Comparison of ENCODE assay signal across 8 cellular contexts in the genomic region with DNA sequence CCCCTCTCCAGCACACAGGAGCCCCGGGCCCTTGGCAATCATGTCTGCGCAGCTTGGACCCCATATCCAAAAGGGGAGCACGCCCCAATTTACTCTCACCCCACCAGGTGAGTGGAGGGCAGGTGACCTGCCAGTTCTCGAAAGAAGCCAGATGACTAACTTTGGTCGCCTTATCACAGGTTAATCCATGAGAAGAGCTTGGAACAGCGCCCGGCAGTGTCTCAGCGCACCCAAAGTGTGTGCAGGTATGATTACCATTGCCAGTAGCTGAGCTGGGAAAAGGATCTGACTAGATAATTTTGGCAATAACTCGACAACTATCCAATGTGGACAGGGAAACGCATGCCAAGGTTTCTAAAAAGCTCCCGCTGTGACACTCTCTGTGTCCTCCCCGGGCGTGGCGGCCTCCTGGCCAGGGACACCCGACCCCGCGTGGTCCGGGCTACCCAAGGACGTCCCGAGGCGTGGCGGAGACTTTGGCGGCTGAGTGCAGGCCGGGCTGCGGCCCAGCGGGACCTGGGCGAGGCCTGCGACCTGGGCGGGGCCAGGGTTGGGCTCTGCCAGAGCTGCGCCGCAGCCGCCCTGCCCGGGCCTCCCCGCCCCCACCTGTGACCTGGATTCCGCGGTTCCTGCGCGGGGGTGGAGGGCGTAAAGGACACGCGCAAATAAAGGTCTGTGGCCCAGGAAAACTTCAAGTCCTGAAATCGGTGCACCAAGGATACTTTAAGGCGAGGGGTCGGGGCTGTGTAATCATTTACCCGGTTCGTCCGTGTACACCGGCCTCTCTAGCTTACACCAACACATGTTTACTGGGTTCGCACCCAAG. TPM values are rescaled to one million over a fixed set of nuclear protein-coding genes. Genes with fewer than 3 reads are reported as not detected.
DNase-seq lines count a peak whose midpoint lies in the region; ATAC-seq, FAIRE-seq and TF ChIP-seq lines count a peak whose summit lies in the region.

No MANE protein-coding gene starts in this region.

- H3K4me1 Mint-ChIP-seq in activated T-helper 1 cell treated with anti-CD3 and anti-CD28 coated beads, Interleukin-12 subunit alpha, Interleukin-12 subunit beta, Interleukin-2, Interleukin-4 antibody, amounts not matched to agents 30 ng/mL and 10 ng/mL and 1 ng/mL, durations not matched to agents 14 hours and 24 hours and 36 hours (ENCODE audit: low read depth), result no peaks in the 10 kb centered on the region
- H3K4me1 Mint-ChIP-seq in neural progenitor cell, result peaks cover 2% of the 10 kb centered on the region

- H3K9ac ChIP-seq in neural progenitor cell, result no peak overlapping the region

- DNase-seq in GM03348 (ENCODE audit: low spot score) (peak; percentile 91), frontal cortex (ENCODE audit: low spot score in 2 of 2) (peak; percentile 53 to 69), neural progenitor cell (ENCODE audit: low spot score) (peak; percentile 77), NCI-H1417 (lab: John Stamatoyannopoulos, UW) (no peak), A673 (ENCODE audit: low spot score) (no peak)
- DNase-seq in activated T-helper 1 cell treated with anti-CD3 and anti-CD28 coated beads, Interleukin-12 subunit alpha, Interleukin-12 subunit beta, Interleukin-2, Interleukin-4 antibody, amounts not matched to agents 30 ng/mL and 10 ng/mL and 1 ng/mL, durations not matched to agents 14 hours and 24 hours and 36 hours (ENCODE audit: low spot score), result no peak

- no peaks in the 10 kb centered on the region for H3K36me3 Mint-ChIP-seq in activated T-helper 1 cell treated with anti-CD3 and anti-CD28 coated beads, Interleukin-12 subunit alpha, Interleukin-12 subunit beta, Interleukin-2, Interleukin-4 antibody, amounts not matched to agents 30 ng/mL and 10 ng/mL and 1 ng/mL, durations not matched to agents 14 hours and 24 hours and 36 hours (ENCODE audit: low read depth)
- H3K36me3 Mint-ChIP-seq in neural progenitor cell, result peaks cover 7% of the 10 kb centered on the region

- H3K27ac ChIP-seq in neural progenitor cell, result no peak overlapping the region
- no peak overlapping the region for H3K27ac ChIP-seq in A673 (ENCODE audit: low read depth, low read length, poor library complexity, severe bottlenecking)

- CTCF ChIA-PET in A673 (lab: Charles Lee), result no interaction called here

- H3K27me3 ChIP-seq in neural progenitor cell (peaks cover 36% of the 10 kb centered on the region), A673 (replicated peaks; ENCODE audit: insufficient read depth, low read depth, low read length, poor library complexity) (no peaks in the 10 kb centered on the region)

- H3K9me3 ChIP-seq in neural progenitor cell (ENCODE audit: low read depth) (no peaks in the 10 kb centered on the region), A673 (ENCODE audit: low read depth, low read length, poor library complexity, severe bottlenecking) (no peaks in the 10 kb centered on the region)

- no peak for FAIRE-seq in frontal cortex (lab: Jason Lieb, UNC)

- no TSS peak for BruUV-seq in A673 (replicated peaks; lab: Mats Ljungman, UMichigan)

- H3K27ac Mint-ChIP-seq in activated T-helper 1 cell treated with anti-CD3 and anti-CD28 coated beads, Interleukin-12 subunit alpha, Interleukin-12 subunit beta, Interleukin-2, Interleukin-4 antibody, amounts not matched to agents 30 ng/mL and 10 ng/mL and 1 ng/mL, durations not matched to agents 14 hours and 24 hours and 36 hours, result no peak overlapping the region
- no peak overlapping the region for H3K27ac Mint-ChIP-seq in neural progenitor cell

- TF ChIP-seq CTCF in neural progenitor cell (IDR thresholded peaks at IDR 0.05), result no peak
- TF ChIP-seq CTCF in A673 (conservative IDR thresholded peaks at IDR 0.05; ENCODE audit: low read depth, low read length), result no peak

- peak overlapping the region; percentile 93 for H2AFZ ChIP-seq in neural progenitor cell (replicated peaks)

- H3K9me3 Mint-ChIP-seq in activated T-helper 1 cell treated with anti-CD3 and anti-CD28 coated beads, Interleukin-12 subunit alpha, Interleukin-12 subunit beta, Interleukin-2, Interleukin-4 antibody, amounts not matched to agents 30 ng/mL and 10 ng/mL and 1 ng/mL, durations not matched to agents 14 hours and 24 hours and 36 hours, result no peaks in the 10 kb centered on the region
- H3K9me3 Mint-ChIP-seq in neural progenitor cell, result peaks cover 9% of the 10 kb centered on the region

- H3K36me3 ChIP-seq in neural progenitor cell (no peaks in the 10 kb centered on the region), A673 (ENCODE audit: insufficient read depth, low read length, poor library complexity, severe bottlenecking) (no peaks in the 10 kb centered on the region)

- no peaks in the 10 kb centered on the region for H3K4me1 ChIP-seq in neural progenitor cell
- H3K4me1 ChIP-seq in A673 (ENCODE audit: insufficient read depth, low read length, poor library complexity, severe bottlenecking), result no peaks in the 10 kb centered on the region

- peaks cover 4% of the 10 kb centered on the region for H3K27me3 Mint-ChIP-seq in activated T-helper 1 cell treated with anti-CD3 and anti-CD28 coated beads, Interleukin-12 subunit alpha, Interleukin-12 subunit beta, Interleukin-2, Interleukin-4 antibody, amounts not matched to agents 30 ng/mL and 10 ng/mL and 1 ng/mL, durations not matched to agents 14 hours and 24 hours and 36 hours (ENCODE audit: insufficient read depth)
- H3K27me3 Mint-ChIP-seq in neural progenitor cell (ENCODE audit: insufficient read depth, low read depth), result peaks cover 8% of the 10 kb centered on the region

- no peaks in the 10 kb centered on the region for H3K79me2 ChIP-seq in neural progenitor cell (ENCODE audit: low read depth)

- intact Hi-C loops in activated T-helper 1 cell treated with anti-CD3 and anti-CD28 coated beads, Interleukin-12 subunit alpha, Interleukin-12 subunit beta, Interleukin-2, Interleukin-4 antibody, amounts not matched to agents 30 ng/mL and 10 ng/mL and 1 ng/mL, durations not matched to agents 14 hours and 24 hours and 36 hours (cut with micrococcal nuclease), result no loop called here
- intact Hi-C loops in A673 (cut with micrococcal nuclease; ENCODE audit: unreplicated experiment), result no loop called here

- no peaks in the 10 kb centered on the region for H4K20me1 ChIP-seq in neural progenitor cell (ENCODE audit: low read depth)

- POLR2A ChIA-PET in A673 (lab: Charles Lee; ENCODE audit: low non-redundant PET), result no interaction called here

- H3K4me2 ChIP-seq in neural progenitor cell, result peak overlapping the region; percentile 72

- peak overlapping the region; percentile 45 for H3K4me3 ChIP-seq in neural progenitor cell
- H3K4me3 ChIP-seq in A673 (ENCODE audit: low read depth, low read length, poor library complexity, severe bottlenecking), result no peak overlapping the region

- H3K4me3 Mint-ChIP-seq in activated T-helper 1 cell treated with anti-CD3 and anti-CD28 coated beads, Interleukin-12 subunit alpha, Interleukin-12 subunit beta, Interleukin-2, Interleukin-4 antibody, amounts not matched to agents 30 ng/mL and 10 ng/mL and 1 ng/mL, durations not matched to agents 14 hours and 24 hours and 36 hours, result peak overlapping the region; percentile 62
- H3K4me3 Mint-ChIP-seq in neural progenitor cell, result no peak overlapping the region

- peak; percentile 37 for ATAC-seq in HG03342 (IDR thresholded peaks at IDR 0.05; ENCODE audit: unreplicated experiment)
- no peak for ATAC-seq in HG03135 (IDR thresholded peaks at IDR 0.05; ENCODE audit: unreplicated experiment)

- peaks cover 5% of the 10 kb centered on the region for H3F3A ChIP-seq in neural progenitor cell (ENCODE audit: low read depth)

RNA-seq across cellular contexts. Expression of a gene that starts 13.7 kb away (rescaled TPM):
- total RNA-seq in activated T-helper 1 cell treated with anti-CD3 and anti-CD28 coated beads, Interleukin-12 subunit alpha, Interleukin-12 subunit beta, Interleukin-2, Interleukin-4 antibody, amounts not matched to agents 30 ng/mL and 10 ng/mL and 1 ng/mL, durations not matched to agents 14 hours and 24 hours and 36 hours, result 49.7 and 50.2 TPM in 2 replicates
- total RNA-seq in frontal cortex (76.2 TPM), neural progenitor cell (ENCODE audit: low replicate concordance) (52.5 and 79.4 TPM in 2 replicates), A673 (2021) (47.0 and 49.4 TPM in 2 replicates)

Comparison
In these comparisons a context has a peak if more than half of its experiments do, and no peak if none do; other contexts are left out.
1. DNase-seq: peak in GM03348 (single experiment), frontal cortex (2 of 2) and neural progenitor cell (single experiment); none in activated T-helper 1 cell treated with anti-CD3 and anti-CD28 coated beads, Interleukin-12 subunit alpha, Interleukin-12 subunit beta, Interleukin-2, Interleukin-4 antibody, amounts not matched to agents 30 ng/mL and 10 ng/mL and 1 ng/mL, durations not matched to agents 14 hours and 24 hours and 36 hours (single experiment), NCI-H1417 (0 of 3) and A673 (single experiment).